ENCODE assay signal across 11 cellular contexts in genomic region chr20:59385038-59385437, GRCh38.
"Had no signal": no experiment of that assay in that cellular context is flagged by ENCODE, and none has a peak within 500 bp of the region (broad histone marks: within the 10 kb centered on the region; RNA-seq: fewer than 3 reads in every experiment).

No MANE protein-coding gene starts in this region.

- H3K36me3 ChIP-seq: right atrium auricular region had no signal

- H3K4me1 ChIP-seq: right atrium auricular region had no signal

- H3K27me3 ChIP-seq: right atrium auricular region had no signal

- H3K4me3 ChIP-seq: right atrium auricular region, SK-N-MC, skin epidermis had no signal

- H3K9me3 ChIP-seq: right atrium auricular region had no signal

- H3K27ac ChIP-seq: right atrium auricular region, SK-N-MC, skin epidermis had no signal

- DNase-seq: activated CD4-positive, CD25-positive, alpha-beta regulatory T cell; activated naive CD4-positive, alpha-beta T cell treated with anti-CD3 and anti-CD28 coated beads, Interleukin-2, amount 50 U/mL, for 16 hours; amygdala; dermis blood vessel endothelial cell; hippocampal formation; kidney glomerular epithelial cell; substantia nigra had no signal

- H3K36me3 Mint-ChIP-seq: brain had no signal

- H3K4me3 Mint-ChIP-seq: brain had no signal
